Comparison of ENCODE assay signal across 1 cellular context in genomic region chr9:98228392-98229089, GRCh38.
A peak's percentile ranks its signal among the peaks of the same experiment; 100 is the strongest.
TF ChIP-seq lines count a peak whose summit lies in the region.

No MANE protein-coding gene starts in this region.

TF ChIP-seq in HepG2, 621 proteins besides CTCF, POLR2A, EP300 and RAD21 (continued from another document and continues in another):
- 0 out of 2 replicates have a peak, but pooled peaks have one; percentile 11 for TF ChIP-seq SPEN (CRISPR knock-in tag; IDR thresholded peaks at IDR 0.05; ENCODE audit: low read depth)
- TF ChIP-seq KLF15 (CRISPR knock-in tag; IDR thresholded peaks at IDR 0.05; ENCODE audit: borderline replicate concordance), result no peak
- no peak for TF ChIP-seq ARNT2 (CRISPR knock-in tag; IDR thresholded peaks at IDR 0.05; ENCODE audit: low read depth)
- no peak for TF ChIP-seq ZNF580 (CRISPR knock-in tag; IDR thresholded peaks at IDR 0.05; ENCODE audit: borderline replicate concordance, low read depth)
- no peak for TF ChIP-seq ZNF33A (CRISPR knock-in tag; IDR thresholded peaks at IDR 0.05; ENCODE audit: borderline replicate concordance)
- no peak for TF ChIP-seq ZNF446 (CRISPR knock-in tag; IDR thresholded peaks at IDR 0.05)
- TF ChIP-seq IKZF1 (IDR thresholded peaks at IDR 0.05), result no peak
- no peak for TF ChIP-seq ZNF260 (CRISPR knock-in tag; IDR thresholded peaks at IDR 0.05; ENCODE audit: borderline replicate concordance, low read depth)
- no peak for TF ChIP-seq ZBTB34 (CRISPR knock-in tag; IDR thresholded peaks at IDR 0.05)
- TF ChIP-seq SALL1 (CRISPR knock-in tag; IDR thresholded peaks at IDR 0.05), result peak; percentile 52
- no peak for TF ChIP-seq SP2 (CRISPR knock-in tag; IDR thresholded peaks at IDR 0.05)
- no peak for TF ChIP-seq ZNF431 (CRISPR knock-in tag; IDR thresholded peaks at IDR 0.05; ENCODE audit: borderline replicate concordance, low read depth)
- no peak for TF ChIP-seq ZNF615 (CRISPR knock-in tag; IDR thresholded peaks at IDR 0.05; ENCODE audit: borderline replicate concordance)
- no peak for TF ChIP-seq YEATS2 (CRISPR knock-in tag; IDR thresholded peaks at IDR 0.05; ENCODE audit: borderline replicate concordance)
- no peak for TF ChIP-seq PHF8 (CRISPR knock-in tag; IDR thresholded peaks at IDR 0.05)
- TF ChIP-seq NCOA2 (CRISPR knock-in tag; IDR thresholded peaks at IDR 0.05), result peak; percentile 49
- TF ChIP-seq DPF2 (CRISPR knock-in tag; IDR thresholded peaks at IDR 0.05; ENCODE audit: borderline replicate concordance, low read depth), result 0 out of 2 replicates have a peak, but pooled peaks have one; percentile 26
- no peak for TF ChIP-seq BCLAF1 (IDR thresholded peaks at IDR 0.05)
- TF ChIP-seq KIAA2018 (CRISPR knock-in tag; IDR thresholded peaks at IDR 0.05; ENCODE audit: borderline replicate concordance), result no peak
- no peak for TF ChIP-seq ZNF275 (CRISPR knock-in tag; IDR thresholded peaks at IDR 0.05; ENCODE audit: borderline replicate concordance)
- no peak for TF ChIP-seq ATF6 (CRISPR knock-in tag; conservative IDR thresholded peaks at IDR 0.05)
- no peak for TF ChIP-seq ZNF124 (CRISPR knock-in tag; IDR thresholded peaks at IDR 0.05)
- TF ChIP-seq ZNF704 (CRISPR knock-in tag; IDR thresholded peaks at IDR 0.05; ENCODE audit: borderline replicate concordance), result no peak
- TF ChIP-seq KDM3A (CRISPR knock-in tag; IDR thresholded peaks at IDR 0.05; ENCODE audit: low read depth), result 0 out of 2 replicates have a peak, but pooled peaks have one; percentile 16
- TF ChIP-seq ZNF121 (CRISPR knock-in tag; IDR thresholded peaks at IDR 0.05), result no peak
- TF ChIP-seq DRAP1 (CRISPR knock-in tag; IDR thresholded peaks at IDR 0.05), result no peak; the same call in 1 of the 2 replicates
- TF ChIP-seq CSRNP2 (CRISPR knock-in tag; conservative IDR thresholded peaks at IDR 0.05; ENCODE audit: low read depth), result no peak
- TF ChIP-seq ZNF296 (CRISPR knock-in tag; conservative IDR thresholded peaks at IDR 0.05), result no peak
- TF ChIP-seq RFX1 (IDR thresholded peaks at IDR 0.05), result no peak
- TF ChIP-seq GLMP (CRISPR knock-in tag; IDR thresholded peaks at IDR 0.05; ENCODE audit: borderline replicate concordance), result no peak
- no peak for TF ChIP-seq DR1 (CRISPR knock-in tag; IDR thresholded peaks at IDR 0.05)
- TF ChIP-seq BRD4 (CRISPR knock-in tag; IDR thresholded peaks at IDR 0.05), result no peak
- TF ChIP-seq HIC2 (CRISPR knock-in tag; IDR thresholded peaks at IDR 0.05; ENCODE audit: low read depth), result no peak; the same call in 1 of the 2 replicates
